ENCODE assay signal across 18 cellular contexts in genomic region chr9:126170286-126170823, GRCh38.
DNase-seq lines count a peak whose midpoint lies in the region; ATAC-seq, FAIRE-seq and TF ChIP-seq lines count a peak whose summit lies in the region.
"Had no signal": no experiment of that assay in that cellular context is flagged by ENCODE, and none has a peak within 500 bp of the region (broad histone marks: within the 10 kb centered on the region; RNA-seq: fewer than 3 reads in every experiment).

No MANE protein-coding gene starts in this region.

- TF ChIP-seq CTCF in right atrium auricular region (IDR thresholded peaks at IDR 0.05) (no peak), prostate gland (IDR thresholded peaks at IDR 0.05) (no peak)

- H3K36me3 ChIP-seq in right atrium auricular region (no peaks in the 10 kb centered on the region), prostate gland (no peaks in the 10 kb centered on the region)
- H3K36me3 ChIP-seq: BE2C had no signal

- TF ChIP-seq POLR2A in prostate gland (IDR thresholded peaks at IDR 0.05), result no peak

- ATAC-seq in right cardiac atrium (no peak), left lobe of liver (no peak), HG03045 (IDR thresholded peaks at IDR 0.05; ENCODE audit: unreplicated experiment) (no peak), GM21786 (IDR thresholded peaks at IDR 0.05; ENCODE audit: unreplicated experiment) (no peak)
- ATAC-seq: GM12878, GM23338 had no signal

- H3K4me3 ChIP-seq in right atrium auricular region, result no peak overlapping the region
- no peak overlapping the region for H3K4me3 ChIP-seq in right cardiac atrium (ENCODE audit: low read length)
- no peak overlapping the region for H3K4me3 ChIP-seq in prostate gland
- H3K4me3 ChIP-seq: GM12878, GM23338 had no signal

- H3K27me3 ChIP-seq in right atrium auricular region (no peaks in the 10 kb centered on the region), right cardiac atrium (ENCODE audit: control insufficient read depth, insufficient read depth) (no peaks in the 10 kb centered on the region), prostate gland (replicated peaks; ENCODE audit: insufficient read depth) (no peaks in the 10 kb centered on the region)
- H3K27me3 ChIP-seq: BE2C had no signal

- 71% methylated on average over 6 of the region's 6 CpGs for WGBS in right cardiac atrium
- 48% methylated on average over 6 of the region's 6 CpGs for WGBS in prostate gland

- H3K9me3 ChIP-seq in right atrium auricular region (no peaks in the 10 kb centered on the region), right cardiac atrium (ENCODE audit: control insufficient read depth, low read length) (peaks cover 2% of the 10 kb centered on the region), prostate gland (no peaks in the 10 kb centered on the region)
- H3K9me3 ChIP-seq: BE2C had no signal

- no peak for FAIRE-seq in urothelium cell line (lab: Jason Lieb, UNC)
- FAIRE-seq: A204.1, GM12878, GM18507 had no signal

- peak; percentile 42 for DNase-seq in right atrium auricular region (ENCODE audit: low spot score)
- DNase-seq in right cardiac atrium, result no peak
- peak; percentile 28 for DNase-seq in left lobe of liver (ENCODE audit: low spot score)
- peak; percentile 1 for DNase-seq in prostate gland (ENCODE audit: low spot score)
- DNase-seq in urothelium cell line (ENCODE audit: low spot score), result no peak
- DNase-seq: BE2C; CD4-positive, alpha-beta memory T cell; DMS79; H9; HFFc6 had no signal

- intact Hi-C loops in right cardiac atrium (cut with DNase I), result no loop called here
- intact Hi-C loops in prostate gland (cut with DNase I), result no loop called here

- H3K4me1 ChIP-seq in right atrium auricular region, result no peaks in the 10 kb centered on the region
- no peaks in the 10 kb centered on the region for H3K4me1 ChIP-seq in right cardiac atrium (ENCODE audit: control insufficient read depth, insufficient read depth, low read length)
- no peaks in the 10 kb centered on the region for H3K4me1 ChIP-seq in prostate gland (replicated peaks)
- H3K4me1 ChIP-seq: BE2C had no signal

- H3K27ac ChIP-seq in right atrium auricular region (no peak overlapping the region), right cardiac atrium (ENCODE audit: low read length) (no peak overlapping the region), prostate gland (no peak overlapping the region)
- H3K27ac ChIP-seq: C4-2B, HL-60 had no signal

Comparison
In these comparisons a context has a peak if more than half of its experiments do, and no peak if none do; other contexts are left out.
1. DNase-seq: peak in right atrium auricular region (single experiment), left lobe of liver (single experiment) and prostate gland (single experiment); none in right cardiac atrium (0 of 3) and urothelium cell line (single experiment).